In genomic region chr15:72866086-72866646, GRCh38 we compare ENCODE assay signal across 22 cellular contexts.
A peak's percentile ranks its signal among the peaks of the same experiment; 100 is the strongest.
DNase-seq lines count a peak whose midpoint lies in the region; ATAC-seq, FAIRE-seq and TF ChIP-seq lines count a peak whose summit lies in the region.
"Had no signal": no experiment of that assay in that cellular context is flagged by ENCODE, and none has a peak within 500 bp of the region (broad histone marks: within the 10 kb centered on the region; RNA-seq: fewer than 3 reads in every experiment).

No MANE protein-coding gene starts in this region.

- no peaks in the 10 kb centered on the region for H3K9me3 ChIP-seq in trophoblast cell (ENCODE audit: insufficient read depth, low read depth, low read length)
- H3K9me3 ChIP-seq: MG63, Peyer's patch had no signal

- DNase-seq in ELR (ENCODE audit: low read depth) = peak; percentile 41
- DNase-seq in M059J (ENCODE audit: low read depth) = peak; percentile 41
- DNase-seq in bronchial epithelial cell (ENCODE audit: low read depth) = peak; percentile 70
- DNase-seq in trophoblast cell = peak; percentile 75 to 96
- DNase-seq in GOT3 (lab: John Stamatoyannopoulos, UW) = no peak
- no peak for DNase-seq in NCI-H526 treated with DMSO at 0.1 percent for 48 hours (lab: John Stamatoyannopoulos, UW)
- DNase-seq: ACHN; C1 segment of cervical spinal cord; CD8-positive, alpha-beta memory T cell; DMS79; MG63; NCI-H1048; NCI-H1436 treated with DMSO at 0.1 percent for 48 hours; NCI-H2029; NCI-H2171 treated with DMSO at 0.1 percent for 48 hours; NCI-H446 treated with DMSO at 0.1 percent for 48 hours; SHP77 treated with DMSO at 0.1 percent for 48 hours had no signal

- no peak overlapping the region for H3K23ac ChIP-seq in trophoblast cell (ENCODE audit: low read length)

- no peak overlapping the region for H3K4me2 ChIP-seq in trophoblast cell (ENCODE audit: low read length)
- H3K4me2 ChIP-seq: GM23338, KMS-11 had no signal

- no peak overlapping the region for H3K4ac ChIP-seq in trophoblast cell (ENCODE audit: low read depth, low read length)

- H4K12ac ChIP-seq in trophoblast cell (ENCODE audit: low read depth, low read length) = no peak overlapping the region

- no CpG with 5 or more reads among the region's 2 CpGs for WGBS in trophoblast cell (ENCODE audit: extremely low coverage, insufficient coverage, insufficient read length)

- H3K4me3 ChIP-seq in bronchial epithelial cell (ENCODE audit: low read depth, low read length) (no peak overlapping the region), trophoblast cell (ENCODE audit: low read depth, low read length) (no peak overlapping the region)
- H3K4me3 ChIP-seq: GM23338, MG63, Peyer's patch had no signal

- FAIRE-seq in bronchial epithelial cell (lab: Jason Lieb, UNC) = peak; percentile 85

- H4K8ac ChIP-seq in trophoblast cell (ENCODE audit: low read depth, low read length) = no peak overlapping the region

- no peaks in the 10 kb centered on the region for H3K79me2 ChIP-seq in trophoblast cell (ENCODE audit: control insufficient read depth, insufficient read depth, low read length, poor library complexity)

- H3K79me1 ChIP-seq in trophoblast cell (ENCODE audit: low read length) = no peaks in the 10 kb centered on the region

- peaks cover 4% of the 10 kb centered on the region for H3K27me3 ChIP-seq in bronchial epithelial cell (ENCODE audit: control insufficient read depth, insufficient read depth, low read length)
- no peaks in the 10 kb centered on the region for H3K27me3 ChIP-seq in trophoblast cell (ENCODE audit: insufficient read depth, low read length)
- H3K27me3 ChIP-seq: Peyer's patch had no signal

- TF ChIP-seq CTCF in bronchial epithelial cell (IDR thresholded peaks at IDR 0.05; ENCODE audit: insufficient read depth, low read length, severe bottlenecking) = no peak

- no peak overlapping the region for H2BK120ac ChIP-seq in trophoblast cell (ENCODE audit: insufficient read depth, low read length, poor library complexity)

- H3K4me1 ChIP-seq in trophoblast cell (ENCODE audit: control insufficient read depth in 1 of 2, insufficient read depth in 2 of 2, low read length in 2 of 2) = peaks cover 4 to 6% of the 10 kb centered on the region in 2 experiments
- H3K4me1 ChIP-seq: Peyer's patch had no signal

- H2AK5ac ChIP-seq in trophoblast cell (ENCODE audit: low read length) = no peak overlapping the region

- no peak overlapping the region for H3K18ac ChIP-seq in trophoblast cell (ENCODE audit: low read length)

- H4K91ac ChIP-seq in trophoblast cell (ENCODE audit: low read depth, low read length) = no peak overlapping the region

- ATAC-seq in GM21381 (IDR thresholded peaks at IDR 0.05; ENCODE audit: unreplicated experiment) = no peak
- ATAC-seq: GM23338, HCT116 had no signal

- no peak overlapping the region for H3K14ac ChIP-seq in trophoblast cell (ENCODE audit: low read length)

- H3K36me3 ChIP-seq in bronchial epithelial cell (ENCODE audit: control insufficient read depth, insufficient read depth, low read length) (no peaks in the 10 kb centered on the region), trophoblast cell (ENCODE audit: control insufficient read depth in 1 of 2, insufficient read depth in 2 of 2, low read length in 2 of 2) (no peaks in the 10 kb centered on the region)
- H3K36me3 ChIP-seq: MG63, Peyer's patch had no signal

- H2BK5ac ChIP-seq in trophoblast cell (ENCODE audit: low read depth, low read length, poor library complexity) = no peak overlapping the region

- no peak overlapping the region for H3K27ac ChIP-seq in trophoblast cell (ENCODE audit: low read depth, low read length)
- H3K27ac ChIP-seq: KMS-11, Peyer's patch had no signal

- H2BK12ac ChIP-seq in trophoblast cell (ENCODE audit: low read length) = no peak overlapping the region

- no peak overlapping the region for H3K9ac ChIP-seq in trophoblast cell (ENCODE audit: low read length)
- H3K9ac ChIP-seq: KMS-11 had no signal

- no peak overlapping the region for H2AFZ ChIP-seq in trophoblast cell (ENCODE audit: insufficient read depth, low read length, poor library complexity)
- H2AFZ ChIP-seq: GM23338 had no signal

Comparison
In these comparisons a context has a peak if more than half of its experiments do, and no peak if none do; other contexts are left out.
1. DNase-seq: peak in ELR (single experiment), M059J (single experiment), bronchial epithelial cell (single experiment) and trophoblast cell (2 of 2); none in GOT3 (single experiment) and NCI-H526 treated with DMSO at 0.1 percent for 48 hours (single experiment).